21 cellular contexts compared by ENCODE assay signal in the genomic region with DNA sequence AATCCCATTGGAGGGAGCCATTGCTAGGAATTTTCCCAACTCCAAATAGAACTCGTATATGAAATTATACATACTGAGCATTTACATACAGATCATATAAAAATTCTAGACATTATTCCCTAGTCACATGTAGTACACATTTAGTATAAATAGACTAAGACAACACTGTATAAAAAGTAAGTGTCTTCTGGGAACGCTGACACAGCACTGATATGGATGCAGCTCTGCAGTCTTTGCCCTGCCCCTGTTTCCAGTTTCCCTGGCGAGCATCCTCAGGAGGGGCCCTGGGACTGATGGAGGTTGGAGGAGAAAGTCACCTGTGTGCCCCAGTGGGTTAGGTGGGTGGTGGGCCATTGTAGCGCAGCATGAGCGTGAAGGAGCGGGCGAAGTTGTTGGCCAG.
"Had no signal": no experiment of that assay in that cellular context is flagged by ENCODE, and none has a peak within 500 bp of the region (broad histone marks: within the 10 kb centered on the region; RNA-seq: fewer than 3 reads in every experiment).

No MANE protein-coding gene starts in this region.

- H3K27me3 ChIP-seq: ascending aorta, breast epithelium, gastrocnemius medialis, spleen, thyroid gland had no signal

- H3K27ac Mint-ChIP-seq: activated CD8-positive, alpha-beta T cell treated with anti-CD3 and anti-CD28 coated beads for 36 hours; activated naive CD4-positive, alpha-beta T cell treated with anti-CD3 and anti-CD28 coated beads for 36 hours; activated T-cell treated with anti-CD3 and anti-CD28 coated beads, Interleukin-2, amount 50 U/mL, for 24 hours; activated T-helper 2 cell treated with anti-CD3 and anti-CD28 coated beads, Interferon-gamma antibody, Interleukin-2, Interleukin-4, amounts not matched to agents 10 μg/mL and 5 μg/mL and 100 μg/mL, durations not matched to agents 14 hours and 24 hours and 36 hours had no signal

- H3K9me3 ChIP-seq: ascending aorta, breast epithelium, gastrocnemius medialis, spleen, thyroid gland had no signal

- ATAC-seq: activated CD8-positive, alpha-beta T cell treated with anti-CD3 and anti-CD28 coated beads for 36 hours; gastrocnemius medialis; left lobe of liver had no signal

- H3K4me3 ChIP-seq: ascending aorta, breast epithelium, gastrocnemius medialis, spleen, thyroid gland had no signal

- H3K4me1 ChIP-seq: ascending aorta, breast epithelium, gastrocnemius medialis, parathyroid adenoma, spleen, thyroid gland had no signal

- H3K27ac ChIP-seq: ascending aorta, breast epithelium, gastrocnemius medialis, parathyroid adenoma, spleen, thyroid gland had no signal

- H3K4me3 Mint-ChIP-seq: activated CD8-positive, alpha-beta T cell treated with anti-CD3 and anti-CD28 coated beads for 36 hours; activated naive CD4-positive, alpha-beta T cell treated with anti-CD3 and anti-CD28 coated beads for 36 hours; activated T-cell treated with anti-CD3 and anti-CD28 coated beads, Interleukin-2, amount 50 U/mL, for 24 hours had no signal

- H3K9me3 Mint-ChIP-seq: activated naive CD4-positive, alpha-beta T cell treated with anti-CD3 and anti-CD28 coated beads for 36 hours; activated T-helper 2 cell treated with anti-CD3 and anti-CD28 coated beads, Interferon-gamma antibody, Interleukin-2, Interleukin-4, amounts not matched to agents 10 μg/mL and 5 μg/mL and 100 μg/mL, durations not matched to agents 14 hours and 24 hours and 36 hours had no signal

- H3K27me3 Mint-ChIP-seq: activated CD8-positive, alpha-beta T cell treated with anti-CD3 and anti-CD28 coated beads for 36 hours; activated T-cell treated with anti-CD3 and anti-CD28 coated beads, Interleukin-2, amount 50 U/mL, for 24 hours had no signal

- DNase-seq: activated CD4-positive, alpha-beta T cell treated with anti-CD3 and anti-CD28 coated beads for 48 hours; activated CD4-positive, CD25-positive, alpha-beta regulatory T cell; activated CD8-positive, alpha-beta T cell treated with anti-CD3 and anti-CD28 coated beads for 36 hours; activated naive CD4-positive, alpha-beta T cell treated with anti-CD3 and anti-CD28 coated beads for 36 hours; activated T-cell treated with anti-CD3 and anti-CD28 coated beads, Interleukin-2, amount 50 U/mL, for 24 hours; cerebellar nuclear complex; effector CD4-positive, alpha-beta T cell; gastrocnemius medialis; head of caudate nucleus; midbrain; spleen; stimulated activated CD8-positive, alpha-beta memory T cell treated with anti-CD3 and anti-CD28 coated beads, Interleukin-4, amount 100 ng/mL, for 48 hours; stimulated activated naive CD4-positive, alpha-beta T cell treated with Interleukin-2 at 50 U/mL for 16 hours; T-helper 1 cell; T1000; thyroid gland had no signal

- H3K36me3 ChIP-seq: breast epithelium, gastrocnemius medialis had no signal
